ENCODE assay signal across 20 cellular contexts in genomic region chr9:117963493-117963892, GRCh38.
"Had no signal": no experiment of that assay in that cellular context is flagged by ENCODE, and none has a peak within 500 bp of the region (broad histone marks: within the 10 kb centered on the region; RNA-seq: fewer than 3 reads in every experiment).

No MANE protein-coding gene starts in this region.

- H3K9me3 ChIP-seq: ascending aorta, breast epithelium, esophagus muscularis mucosa, gastroesophageal sphincter, heart left ventricle, mucosa of descending colon, neutrophil, thyroid gland had no signal

- ATAC-seq: activated CD8-positive, alpha-beta T cell treated with anti-CD3 and anti-CD28 coated beads, Interleukin-2, amount 10 ng/mL, durations not matched to agents 7 days and 5 days; activated T-cell treated with anti-CD3 and anti-CD28 coated beads, Interleukin-2, amount 50 U/mL, for 4 hours; gastroesophageal sphincter; heart left ventricle; mucosa of descending colon; naive thymus-derived CD8-positive, alpha-beta T cell; sciatic nerve had no signal

- H3K4me3 ChIP-seq: ascending aorta, breast epithelium, esophagus muscularis mucosa, gastroesophageal sphincter, heart left ventricle, mucosa of descending colon, thyroid gland had no signal

- H3K36me3 ChIP-seq: ascending aorta, breast epithelium, esophagus muscularis mucosa, gastroesophageal sphincter, heart left ventricle, neutrophil, thyroid gland had no signal

- H3K27ac ChIP-seq: ascending aorta, breast epithelium, esophagus muscularis mucosa, gastroesophageal sphincter, heart left ventricle, neutrophil, thyroid gland had no signal

- H3K27me3 ChIP-seq: ascending aorta, breast epithelium, esophagus muscularis mucosa, gastroesophageal sphincter, heart left ventricle, neutrophil, thyroid gland had no signal

- H3K4me1 ChIP-seq: ascending aorta, breast epithelium, esophagus muscularis mucosa, gastroesophageal sphincter, heart left ventricle, thyroid gland had no signal

- DNase-seq: activated CD4-positive, alpha-beta T cell treated with anti-CD3 and anti-CD28 coated beads, Interleukin-2, amount 10 ng/mL, durations not matched to agents 24 days and 14 days; activated CD8-positive, alpha-beta memory T cell treated with anti-CD3 and anti-CD28 coated beads, Interleukin-2, amount 50 U/mL, for 4 hours; activated CD8-positive, alpha-beta T cell treated with anti-CD3 and anti-CD28 coated beads, Interleukin-2, amount 10 ng/mL, durations not matched to agents 7 days and 5 days; activated naive CD4-positive, alpha-beta T cell treated with anti-CD3 and anti-CD28 coated beads, Interleukin-2, amount 50 U/mL, for 16 hours; activated T-cell treated with anti-CD3 and anti-CD28 coated beads, Interleukin-2, amount 50 U/mL, for 4 hours; cerebellar nuclear complex; effector CD8-positive, alpha-beta T cell; heart left ventricle; mucosa of descending colon; naive thymus-derived CD8-positive, alpha-beta T cell; stimulated activated CD8-positive, alpha-beta memory T cell treated with anti-CD3 and anti-CD28 coated beads, Interleukin-4, amount 100 ng/mL, for 48 hours; stimulated activated naive CD4-positive, alpha-beta T cell; T1000; thyroid gland had no signal
